ENCODE assay signal across 8 cellular contexts in the genomic region with DNA sequence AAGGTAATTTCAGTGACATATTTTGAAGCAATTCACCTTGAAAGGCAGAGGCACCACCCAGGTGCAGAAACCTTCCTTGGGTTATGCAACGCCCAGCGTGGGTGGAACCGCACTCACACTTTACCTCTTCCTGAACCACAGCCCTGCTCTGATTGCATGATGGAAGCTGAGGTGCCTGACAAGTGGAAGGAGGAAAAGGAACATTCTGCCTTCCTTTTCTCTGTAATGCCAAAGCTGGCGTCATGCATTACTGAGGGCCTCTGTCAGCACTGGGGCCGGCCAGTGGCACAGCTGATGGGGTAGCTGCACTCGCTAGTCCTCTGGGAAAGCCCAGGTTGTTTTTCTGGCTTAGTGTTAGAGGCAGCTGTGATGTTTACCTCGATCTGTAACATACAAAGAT.
DNase-seq lines count a peak whose midpoint lies in the region; ATAC-seq and TF ChIP-seq lines count a peak whose summit lies in the region.

No MANE protein-coding gene starts in this region.

- H3K4me3 ChIP-seq in muscle layer of duodenum (ENCODE audit: low read depth in 1 of 2, low read length in 2 of 2): no peak overlapping the region

- no peaks in the 10 kb centered on the region for H3K27me3 Mint-ChIP-seq in brain

- TF ChIP-seq POLR2A in GM18505 (IDR thresholded peaks at IDR 0.05; ENCODE audit: borderline replicate concordance, extremely low read depth, insufficient read depth, insufficient read length): no peak

- TF ChIP-seq CTCF in brain (conservative IDR thresholded peaks at IDR 0.05): no peak

- DNase-seq in DMS53 (lab: John Stamatoyannopoulos, UW) (peak; percentile 82), NCI-H2107 (lab: John Stamatoyannopoulos, UW) (peak; percentile 38)

- H3K27me3 ChIP-seq in muscle layer of duodenum (ENCODE audit: low read depth, low read length): no peaks in the 10 kb centered on the region

- peaks cover 4 to 7% of the 10 kb centered on the region in 2 donors for H3K4me1 ChIP-seq in muscle layer of duodenum (ENCODE audit: control insufficient read depth in 1 of 2, insufficient read depth in 2 of 2, low read length in 2 of 2)

- peaks cover 15% of the 10 kb centered on the region for H3K36me3 Mint-ChIP-seq in brain

- no peaks in the 10 kb centered on the region for H3K36me3 ChIP-seq in muscle layer of duodenum (ENCODE audit: control insufficient read depth in 1 of 2, insufficient read depth in 2 of 2, low read length in 2 of 2)

- H3K4me1 Mint-ChIP-seq in brain: peaks cover 67% of the 10 kb centered on the region

- ATAC-seq in HG03342 (IDR thresholded peaks at IDR 0.05; ENCODE audit: unreplicated experiment) (no peak), HG02938 (IDR thresholded peaks at IDR 0.05; ENCODE audit: unreplicated experiment) (no peak), GM18861 (IDR thresholded peaks at IDR 0.05; ENCODE audit: unreplicated experiment) (no peak), GM18505 (IDR thresholded peaks at IDR 0.05; ENCODE audit: unreplicated experiment) (no peak)

- peaks cover 3 to 11% (median 8%) of the 10 kb centered on the region in 5 experiments for H3K9me3 Mint-ChIP-seq in brain

- peak overlapping the region; percentile 32 for H3K27ac ChIP-seq in muscle layer of duodenum (ENCODE audit: low read length)

- H3K9me3 ChIP-seq in muscle layer of duodenum (ENCODE audit: control insufficient read depth in 1 of 2, low read length in 2 of 2): no peaks in the 10 kb centered on the region

- H3K4me3 Mint-ChIP-seq in brain: no peak overlapping the region

- peak overlapping the region in 3 of 5 experiments; percentile 2 to 70 (median 65) for H3K27ac Mint-ChIP-seq in brain
